In the genomic region with DNA sequence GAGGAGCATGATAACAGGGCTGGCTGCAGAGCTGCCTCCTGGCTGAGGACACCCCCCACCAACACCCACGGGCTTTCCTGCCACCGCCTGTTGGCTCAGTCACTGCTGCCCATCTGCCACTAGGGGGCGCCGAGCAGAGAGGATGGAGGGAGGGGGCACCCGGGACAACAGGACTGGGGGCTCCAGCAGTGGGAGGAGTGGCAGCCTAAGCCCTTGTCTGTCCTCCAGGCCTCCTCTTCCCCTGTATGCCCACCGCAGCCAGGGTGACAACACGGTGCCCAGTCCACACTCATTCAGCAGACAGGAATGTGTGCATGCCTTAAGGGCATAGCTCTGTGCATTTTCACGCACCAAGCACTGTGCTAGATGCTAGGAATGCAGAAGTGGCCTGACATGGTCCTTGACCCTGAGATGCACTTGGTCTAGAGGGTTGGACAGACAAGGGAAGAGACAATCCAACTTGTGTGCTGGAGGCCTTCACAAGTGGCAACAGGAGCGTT, we compare ENCODE assay signal across 2 cellular contexts.
TF ChIP-seq lines count a peak whose summit lies in the region.

No MANE protein-coding gene starts in this region.

TF ChIP-seq in GM23338, 12 proteins besides CTCF, POLR2A, EP300 and RAD21 (continued from another document and continues in another):
- TF ChIP-seq, protein P1, sequence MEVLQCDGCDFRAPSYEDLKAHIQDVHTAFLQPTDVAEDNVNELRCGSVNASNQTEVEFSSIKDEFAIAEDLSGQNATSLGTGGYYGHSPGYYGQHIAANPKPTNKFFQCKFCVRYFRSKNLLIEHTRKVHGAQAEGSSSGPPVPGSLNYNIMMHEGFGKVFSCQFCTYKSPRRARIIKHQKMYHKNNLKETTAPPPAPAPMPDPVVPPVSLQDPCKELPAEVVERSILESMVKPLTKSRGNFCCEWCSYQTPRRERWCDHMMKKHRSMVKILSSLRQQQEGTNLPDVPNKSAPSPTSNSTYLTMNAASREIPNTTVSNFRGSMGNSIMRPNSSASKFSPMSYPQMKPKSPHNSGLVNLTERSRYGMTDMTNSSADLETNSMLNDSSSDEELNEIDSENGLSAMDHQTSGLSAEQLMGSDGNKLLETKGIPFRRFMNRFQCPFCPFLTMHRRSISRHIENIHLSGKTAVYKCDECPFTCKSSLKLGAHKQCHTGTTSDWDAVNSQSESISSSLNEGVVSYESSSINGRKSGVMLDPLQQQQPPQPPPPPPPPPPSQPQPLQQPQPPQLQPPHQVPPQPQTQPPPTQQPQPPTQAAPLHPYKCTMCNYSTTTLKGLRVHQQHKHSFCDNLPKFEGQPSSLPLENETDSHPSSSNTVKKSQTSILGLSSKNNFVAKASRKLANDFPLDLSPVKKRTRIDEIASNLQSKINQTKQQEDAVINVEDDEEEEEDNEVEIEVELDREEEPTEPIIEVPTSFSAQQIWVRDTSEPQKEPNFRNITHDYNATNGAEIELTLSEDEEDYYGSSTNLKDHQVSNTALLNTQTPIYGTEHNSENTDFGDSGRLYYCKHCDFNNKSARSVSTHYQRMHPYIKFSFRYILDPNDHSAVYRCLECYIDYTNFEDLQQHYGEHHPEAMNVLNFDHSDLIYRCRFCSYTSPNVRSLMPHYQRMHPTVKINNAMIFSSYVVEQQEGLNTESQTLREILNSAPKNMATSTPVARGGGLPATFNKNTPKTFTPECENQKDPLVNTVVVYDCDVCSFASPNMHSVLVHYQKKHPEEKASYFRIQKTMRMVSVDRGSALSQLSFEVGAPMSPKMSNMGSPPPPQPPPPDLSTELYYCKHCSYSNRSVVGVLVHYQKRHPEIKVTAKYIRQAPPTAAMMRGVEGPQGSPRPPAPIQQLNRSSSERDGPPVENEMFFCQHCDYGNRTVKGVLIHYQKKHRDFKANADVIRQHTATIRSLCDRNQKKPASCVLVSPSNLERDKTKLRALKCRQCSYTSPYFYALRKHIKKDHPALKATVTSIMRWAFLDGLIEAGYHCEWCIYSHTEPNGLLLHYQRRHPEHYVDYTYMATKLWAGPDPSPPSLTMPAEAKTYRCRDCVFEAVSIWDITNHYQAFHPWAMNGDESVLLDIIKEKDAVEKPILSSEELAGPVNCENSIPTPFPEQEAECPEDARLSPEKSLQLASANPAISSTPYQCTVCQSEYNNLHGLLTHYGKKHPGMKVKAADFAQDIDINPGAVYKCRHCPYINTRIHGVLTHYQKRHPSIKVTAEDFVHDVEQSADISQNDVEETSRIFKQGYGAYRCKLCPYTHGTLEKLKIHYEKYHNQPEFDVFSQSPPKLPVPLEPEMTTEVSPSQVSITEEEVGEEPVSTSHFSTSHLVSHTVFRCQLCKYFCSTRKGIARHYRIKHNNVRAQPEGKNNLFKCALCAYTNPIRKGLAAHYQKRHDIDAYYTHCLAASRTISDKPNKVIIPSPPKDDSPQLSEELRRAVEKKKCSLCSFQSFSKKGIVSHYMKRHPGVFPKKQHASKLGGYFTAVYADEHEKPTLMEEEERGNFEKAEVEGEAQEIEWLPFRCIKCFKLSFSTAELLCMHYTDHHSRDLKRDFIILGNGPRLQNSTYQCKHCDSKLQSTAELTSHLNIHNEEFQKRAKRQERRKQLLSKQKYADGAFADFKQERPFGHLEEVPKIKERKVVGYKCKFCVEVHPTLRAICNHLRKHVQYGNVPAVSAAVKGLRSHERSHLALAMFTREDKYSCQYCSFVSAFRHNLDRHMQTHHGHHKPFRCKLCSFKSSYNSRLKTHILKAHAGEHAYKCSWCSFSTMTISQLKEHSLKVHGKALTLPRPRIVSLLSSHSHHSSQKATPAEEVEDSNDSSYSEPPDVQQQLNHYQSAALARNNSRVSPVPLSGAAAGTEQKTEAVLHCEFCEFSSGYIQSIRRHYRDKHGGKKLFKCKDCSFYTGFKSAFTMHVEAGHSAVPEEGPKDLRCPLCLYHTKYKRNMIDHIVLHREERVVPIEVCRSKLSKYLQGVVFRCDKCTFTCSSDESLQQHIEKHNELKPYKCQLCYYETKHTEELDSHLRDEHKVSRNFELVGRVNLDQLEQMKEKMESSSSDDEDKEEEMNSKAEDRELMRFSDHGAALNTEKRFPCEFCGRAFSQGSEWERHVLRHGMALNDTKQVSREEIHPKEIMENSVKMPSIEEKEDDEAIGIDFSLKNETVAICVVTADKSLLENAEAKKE (CRISPR knock-in tag; IDR thresholded peaks at IDR 0.05) = no peak
- TF ChIP-seq ZNF114 (CRISPR knock-in tag; IDR thresholded peaks at IDR 0.05) (no peak), ZNF331 (CRISPR knock-in tag; IDR thresholded peaks at IDR 0.05; ENCODE audit: low read depth) (no peak), NANOG (IDR thresholded peaks at IDR 0.05; ENCODE audit: borderline replicate concordance) (no peak), EZH2phosphoT487 (IDR thresholded peaks at IDR 0.05; ENCODE audit: unreplicated experiment) (no peak), CREB1 (CRISPR knock-in tag; IDR thresholded peaks at IDR 0.05; ENCODE audit: low read depth) (no peak), EZH2 (IDR thresholded peaks at IDR 0.05; ENCODE audit: low read depth, unreplicated experiment) (no peak), JUNB (IDR thresholded peaks at IDR 0.05; ENCODE audit: unreplicated experiment) (no peak), POLR2AphosphoS5 (IDR thresholded peaks at IDR 0.05; ENCODE audit: low read depth) (no peak)
- TF ChIP-seq, protein P2, sequence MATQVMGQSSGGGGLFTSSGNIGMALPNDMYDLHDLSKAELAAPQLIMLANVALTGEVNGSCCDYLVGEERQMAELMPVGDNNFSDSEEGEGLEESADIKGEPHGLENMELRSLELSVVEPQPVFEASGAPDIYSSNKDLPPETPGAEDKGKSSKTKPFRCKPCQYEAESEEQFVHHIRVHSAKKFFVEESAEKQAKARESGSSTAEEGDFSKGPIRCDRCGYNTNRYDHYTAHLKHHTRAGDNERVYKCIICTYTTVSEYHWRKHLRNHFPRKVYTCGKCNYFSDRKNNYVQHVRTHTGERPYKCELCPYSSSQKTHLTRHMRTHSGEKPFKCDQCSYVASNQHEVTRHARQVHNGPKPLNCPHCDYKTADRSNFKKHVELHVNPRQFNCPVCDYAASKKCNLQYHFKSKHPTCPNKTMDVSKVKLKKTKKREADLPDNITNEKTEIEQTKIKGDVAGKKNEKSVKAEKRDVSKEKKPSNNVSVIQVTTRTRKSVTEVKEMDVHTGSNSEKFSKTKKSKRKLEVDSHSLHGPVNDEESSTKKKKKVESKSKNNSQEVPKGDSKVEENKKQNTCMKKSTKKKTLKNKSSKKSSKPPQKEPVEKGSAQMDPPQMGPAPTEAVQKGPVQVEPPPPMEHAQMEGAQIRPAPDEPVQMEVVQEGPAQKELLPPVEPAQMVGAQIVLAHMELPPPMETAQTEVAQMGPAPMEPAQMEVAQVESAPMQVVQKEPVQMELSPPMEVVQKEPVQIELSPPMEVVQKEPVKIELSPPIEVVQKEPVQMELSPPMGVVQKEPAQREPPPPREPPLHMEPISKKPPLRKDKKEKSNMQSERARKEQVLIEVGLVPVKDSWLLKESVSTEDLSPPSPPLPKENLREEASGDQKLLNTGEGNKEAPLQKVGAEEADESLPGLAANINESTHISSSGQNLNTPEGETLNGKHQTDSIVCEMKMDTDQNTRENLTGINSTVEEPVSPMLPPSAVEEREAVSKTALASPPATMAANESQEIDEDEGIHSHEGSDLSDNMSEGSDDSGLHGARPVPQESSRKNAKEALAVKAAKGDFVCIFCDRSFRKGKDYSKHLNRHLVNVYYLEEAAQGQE (IDR thresholded peaks at IDR 0.05; ENCODE audit: unreplicated experiment) = no peak

TF ChIP-seq in WTC11, 78 proteins besides CTCF, POLR2A, EP300 and RAD21 (continued from another document):
- TF ChIP-seq, protein P3, sequence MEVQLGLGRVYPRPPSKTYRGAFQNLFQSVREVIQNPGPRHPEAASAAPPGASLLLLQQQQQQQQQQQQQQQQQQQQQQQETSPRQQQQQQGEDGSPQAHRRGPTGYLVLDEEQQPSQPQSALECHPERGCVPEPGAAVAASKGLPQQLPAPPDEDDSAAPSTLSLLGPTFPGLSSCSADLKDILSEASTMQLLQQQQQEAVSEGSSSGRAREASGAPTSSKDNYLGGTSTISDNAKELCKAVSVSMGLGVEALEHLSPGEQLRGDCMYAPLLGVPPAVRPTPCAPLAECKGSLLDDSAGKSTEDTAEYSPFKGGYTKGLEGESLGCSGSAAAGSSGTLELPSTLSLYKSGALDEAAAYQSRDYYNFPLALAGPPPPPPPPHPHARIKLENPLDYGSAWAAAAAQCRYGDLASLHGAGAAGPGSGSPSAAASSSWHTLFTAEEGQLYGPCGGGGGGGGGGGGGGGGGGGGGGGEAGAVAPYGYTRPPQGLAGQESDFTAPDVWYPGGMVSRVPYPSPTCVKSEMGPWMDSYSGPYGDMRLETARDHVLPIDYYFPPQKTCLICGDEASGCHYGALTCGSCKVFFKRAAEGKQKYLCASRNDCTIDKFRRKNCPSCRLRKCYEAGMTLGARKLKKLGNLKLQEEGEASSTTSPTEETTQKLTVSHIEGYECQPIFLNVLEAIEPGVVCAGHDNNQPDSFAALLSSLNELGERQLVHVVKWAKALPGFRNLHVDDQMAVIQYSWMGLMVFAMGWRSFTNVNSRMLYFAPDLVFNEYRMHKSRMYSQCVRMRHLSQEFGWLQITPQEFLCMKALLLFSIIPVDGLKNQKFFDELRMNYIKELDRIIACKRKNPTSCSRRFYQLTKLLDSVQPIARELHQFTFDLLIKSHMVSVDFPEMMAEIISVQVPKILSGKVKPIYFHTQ (CRISPR knock-in tag; IDR thresholded peaks at IDR 0.05) = no peak
- TF ChIP-seq, protein P4, sequence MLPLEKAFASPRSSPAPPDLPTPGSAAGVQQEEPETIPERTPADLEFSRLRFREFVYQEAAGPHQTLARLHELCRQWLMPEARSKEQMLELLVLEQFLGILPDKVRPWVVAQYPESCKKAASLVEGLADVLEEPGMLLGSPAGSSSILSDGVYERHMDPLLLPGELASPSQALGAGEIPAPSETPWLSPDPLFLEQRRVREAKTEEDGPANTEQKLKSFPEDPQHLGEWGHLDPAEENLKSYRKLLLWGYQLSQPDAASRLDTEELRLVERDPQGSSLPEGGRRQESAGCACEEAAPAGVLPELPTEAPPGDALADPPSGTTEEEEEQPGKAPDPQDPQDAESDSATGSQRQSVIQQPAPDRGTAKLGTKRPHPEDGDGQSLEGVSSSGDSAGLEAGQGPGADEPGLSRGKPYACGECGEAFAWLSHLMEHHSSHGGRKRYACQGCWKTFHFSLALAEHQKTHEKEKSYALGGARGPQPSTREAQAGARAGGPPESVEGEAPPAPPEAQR (CRISPR knock-in tag; IDR thresholded peaks at IDR 0.05) = no peak
